In genomic region chr7:100985033-100985432, GRCh38 we compare ENCODE assay signal across 15 cellular contexts. TPM values are rescaled to one million over a fixed set of nuclear protein-coding genes. Genes with fewer than 3 reads are reported as not detected.
"Had no signal": no experiment of that assay in that cellular context is flagged by ENCODE, and none has a peak within 500 bp of the region (broad histone marks: within the 10 kb centered on the region; RNA-seq: fewer than 3 reads in every experiment).

No MANE protein-coding gene starts in this region.

RNA-seq across cellular contexts. Expression of gene MUC12, which starts 15.7 kb away (rescaled TPM):
- total RNA-seq: activated B cell treated with CpG ODN at 0.5 μM for 24 hours; chondrocyte; naive thymus-derived CD4-positive, alpha-beta T cell; right atrium auricular region; skeletal muscle tissue; upper lobe of right lung had no signal

RNA-seq across cellular contexts. Expression of gene MUC17, which starts 34.8 kb away (rescaled TPM):
- total RNA-seq: activated B cell treated with CpG ODN at 0.5 μM for 24 hours; activated CD4-positive, alpha-beta T cell treated with anti-CD3 and anti-CD28 coated beads for 36 hours; activated naive CD4-positive, alpha-beta T cell treated with anti-CD3 and anti-CD28 coated beads, Interleukin-2, amount 50 U/mL, for 72 hours; activated T-helper 17 cell treated with anti-CD3 and anti-CD28 coated beads, Interleukin-2, amount 50 U/mL, for 72 hours; adrenal gland; cardiac muscle cell; chondrocyte; left lobe of liver; lower lobe of right lung; naive thymus-derived CD4-positive, alpha-beta T cell; progenitor cell of endocrine pancreas; right atrium auricular region; skeletal muscle tissue; upper lobe of right lung had no signal

RNA-seq across cellular contexts. Expression of gene MUC3A, which starts 35.7 kb away (rescaled TPM):
- total RNA-seq: activated B cell treated with CpG ODN at 0.5 μM for 24 hours; activated CD4-positive, alpha-beta T cell treated with anti-CD3 and anti-CD28 coated beads for 36 hours; cardiac muscle cell; chondrocyte; naive thymus-derived CD4-positive, alpha-beta T cell; osteoblast; skeletal muscle tissue had no signal
